In genomic region chrX:27451324-27451723, GRCh38 we compare ENCODE assay signal across 9 cellular contexts. TPM values are rescaled to one million over a fixed set of nuclear protein-coding genes. Genes with fewer than 3 reads are reported as not detected.
"Had no signal": no experiment of that assay in that cellular context is flagged by ENCODE, and none has a peak within 500 bp of the region (broad histone marks: within the 10 kb centered on the region; RNA-seq: fewer than 3 reads in every experiment).

No MANE protein-coding gene starts in this region.

- DNase-seq: GDM1, GF-D8 had no signal

- H3K4me3 ChIP-seq: GM12878 had no signal

- ATAC-seq: GM12878 had no signal

- FAIRE-seq: G401.6, GM12878, GM12891, GM12892, GM18507, GM19239 had no signal

RNA-seq across cellular contexts. Expression of gene PPP4R3C, which starts 11.8 kb away (rescaled TPM):
- total RNA-seq: G401, GM12878 had no signal
